In the genomic region with DNA sequence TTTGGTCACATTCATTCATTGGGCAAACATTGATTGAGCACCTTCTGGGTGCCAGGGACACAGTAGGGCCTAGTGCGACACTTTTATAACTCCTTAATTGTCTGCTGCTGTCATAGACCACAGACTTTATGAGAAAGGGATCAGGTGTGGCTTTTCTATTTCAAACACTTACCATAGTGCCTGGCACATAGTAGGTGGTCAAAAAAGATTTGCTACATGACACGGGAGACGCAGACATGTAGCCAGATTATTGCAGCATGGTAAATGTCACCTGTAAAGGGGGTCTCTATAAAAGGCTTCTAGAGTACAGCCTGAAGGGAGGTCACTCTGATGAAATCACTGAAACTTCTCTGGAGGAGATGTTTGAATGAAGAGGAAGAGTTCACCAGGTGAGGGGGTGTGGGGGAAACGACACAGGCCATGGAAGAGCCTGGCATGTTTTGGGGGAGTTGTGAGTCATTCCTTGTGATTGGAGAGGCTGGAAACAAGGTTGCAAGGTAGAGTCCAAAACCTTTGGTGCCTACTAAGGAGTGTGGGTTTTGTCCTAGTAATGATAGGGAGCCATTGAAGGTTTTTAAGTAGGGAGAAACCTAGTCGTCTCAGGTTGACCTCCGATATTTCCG, we compare ENCODE assay signal across 10 cellular contexts. TPM values are rescaled to one million over a fixed set of nuclear protein-coding genes. Genes with fewer than 3 reads are reported as not detected.
A peak's percentile ranks its signal among the peaks of the same experiment; 100 is the strongest.
DNase-seq lines count a peak whose midpoint lies in the region; ATAC-seq and TF ChIP-seq lines count a peak whose summit lies in the region.
"Had no signal": no experiment of that assay in that cellular context is flagged by ENCODE, and none has a peak within 500 bp of the region (broad histone marks: within the 10 kb centered on the region; RNA-seq: fewer than 3 reads in every experiment).

No MANE protein-coding gene starts in this region.

- TF ChIP-seq CTCF in DOHH2 (IDR thresholded peaks at IDR 0.05; ENCODE audit: low read depth, low read length, poor library complexity, severe bottlenecking) (no peak), PC-3 (conservative IDR thresholded peaks at IDR 0.05; ENCODE audit: low read depth, low read length) (no peak), psoas muscle (IDR thresholded peaks at IDR 0.05) (no peak)

- H3F3A ChIP-seq in DOHH2 (ENCODE audit: control insufficient read depth, insufficient read depth): peaks cover 7% of the 10 kb centered on the region
- no peaks in the 10 kb centered on the region for H3F3A ChIP-seq in PC-3 (ENCODE audit: low read length, unreplicated experiment)

- H3K36me3 ChIP-seq in DOHH2 (ENCODE audit: control insufficient read depth, low read length) (peaks cover 27% of the 10 kb centered on the region), PC-3 (ENCODE audit: low read depth, low read length) (peaks cover 20% of the 10 kb centered on the region; the same call in 1 of the 2 replicates), duodenal mucosa (ENCODE audit: control insufficient read depth in 1 of 2, insufficient read depth in 2 of 2, low read length in 2 of 2) (peaks cover 20 to 29% of the 10 kb centered on the region in 2 donors), psoas muscle (ENCODE audit: insufficient read depth in 1 of 2, low read depth in 1 of 2) (peaks cover 0 to 50% of the 10 kb centered on the region in 2 donors)
- H3K36me3 ChIP-seq: colonic mucosa had no signal

- CTCF ChIA-PET in PC-3 (lab: Charles Lee): interaction anchor here (1.4 to 1.6 kb wide), 2 partner anchors 83 to 118 kb away, joined by 13 to 28 read pairs; partner anchors contain the start of gene LRRC59

- no peaks in the 10 kb centered on the region for H3K27me3 ChIP-seq in DOHH2 (ENCODE audit: control insufficient read depth, low read length)
- H3K27me3 ChIP-seq in PC-3 (ENCODE audit: low read length): no peaks in the 10 kb centered on the region
- no peaks in the 10 kb centered on the region for H3K27me3 ChIP-seq in duodenal mucosa (ENCODE audit: control insufficient read depth in 1 of 2, insufficient read depth in 2 of 2, low read length in 2 of 2)
- no peaks in the 10 kb centered on the region for H3K27me3 ChIP-seq in psoas muscle (ENCODE audit: insufficient read depth in 3 of 3, low read length in 2 of 3)
- H3K27me3 ChIP-seq: colonic mucosa had no signal

- H3K9ac ChIP-seq in PC-3 (ENCODE audit: low read length) (no peak overlapping the region), duodenal mucosa (ENCODE audit: low read depth in 1 of 2, low read length in 2 of 2) (peak overlapping the region in 1 of 2 donors; percentile 39)

- no peak for ATAC-seq in PC-3
- ATAC-seq in psoas muscle: no peak
- no peak for ATAC-seq in GM19467 (IDR thresholded peaks at IDR 0.05; ENCODE audit: unreplicated experiment)

- H3K4me1 ChIP-seq in DOHH2 (ENCODE audit: control insufficient read depth, low read length): peaks cover 27% of the 10 kb centered on the region
- peaks cover 24% of the 10 kb centered on the region for H3K4me1 ChIP-seq in PC-3 (ENCODE audit: insufficient read depth, low read length)
- H3K4me1 ChIP-seq in duodenal mucosa (ENCODE audit: control insufficient read depth in 1 of 2, insufficient read depth in 2 of 2, low read length in 2 of 2): peaks cover 24 to 28% of the 10 kb centered on the region in 2 donors
- peaks cover 37% of the 10 kb centered on the region for H3K4me1 ChIP-seq in psoas muscle

- H2AFZ ChIP-seq in PC-3 (ENCODE audit: low read length): no peak overlapping the region

- 81 to 90% (median 82%) methylated on average over 7 of the region's 7 CpGs for WGBS in psoas muscle, 3 donors

- peaks cover 13% of the 10 kb centered on the region for H3K79me2 ChIP-seq in DOHH2 (ENCODE audit: control insufficient read depth, low read length)
- peaks cover 27% of the 10 kb centered on the region for H3K79me2 ChIP-seq in PC-3 (ENCODE audit: low read length)

- peak overlapping the region; percentile 75 for H3K4me2 ChIP-seq in DOHH2 (ENCODE audit: low read length)
- peak overlapping the region; percentile 91 for H3K4me2 ChIP-seq in PC-3 (ENCODE audit: low read length)

- intact Hi-C loops in PC-3 (cut with micrococcal nuclease) (loop anchor here (5.0 kb wide), 1 partner anchor 362 kb away; no protein-coding TSS in a partner anchor), psoas muscle (cut with DNase I) (loop anchor here (2.0 to 10.0 kb wide), 5 partner anchors 63 to 355 kb away; partner anchors contain the start of genes WFIKKN2 (in 2 of the 2), ANKRD40 (in 1 of the 2) and SPATA20 (in 1 of the 2))

- H3K9me2 ChIP-seq in DOHH2 (replicated peaks; ENCODE audit: control insufficient read depth, low read length) (no peaks in the 10 kb centered on the region), PC-3 (replicated peaks; ENCODE audit: low read length) (no peaks in the 10 kb centered on the region)

- H4K20me1 ChIP-seq in DOHH2 (ENCODE audit: control insufficient read depth, insufficient read depth, low read depth, low read length) (no peaks in the 10 kb centered on the region), PC-3 (ENCODE audit: low read length) (no peaks in the 10 kb centered on the region)

- no peaks in the 10 kb centered on the region for H3K9me3 ChIP-seq in DOHH2 (ENCODE audit: control insufficient read depth, insufficient read depth, low read length)
- no peaks in the 10 kb centered on the region for H3K9me3 ChIP-seq in PC-3 (ENCODE audit: low read length)
- no peaks in the 10 kb centered on the region for H3K9me3 ChIP-seq in duodenal mucosa (ENCODE audit: control insufficient read depth in 1 of 2, low read length in 2 of 2)
- no peaks in the 10 kb centered on the region for H3K9me3 ChIP-seq in psoas muscle
- H3K9me3 ChIP-seq: colonic mucosa had no signal

- POLR2A ChIA-PET in PC-3 (lab: Charles Lee; ENCODE audit: unreplicated experiment): no interaction called here

- DNase-seq in PC-3 (no peak), psoas muscle (no peak), SHP77 treated with DMSO at 0.1 percent for 48 hours (lab: John Stamatoyannopoulos, UW) (no peak), AG08395 (ENCODE audit: low spot score) (no peak)
- no peak for DNase-seq in stimulated activated naive CD4-positive, alpha-beta T cell treated with Interleukin-2 at 50 U/mL for 16 hours (lab: John Stamatoyannopoulos, UW)

- no peak overlapping the region for H3K27ac ChIP-seq in DOHH2 (ENCODE audit: low read depth, low read length)
- H3K27ac ChIP-seq in PC-3 (ENCODE audit: low read length): no peak overlapping the region
- no peak overlapping the region for H3K27ac ChIP-seq in duodenal mucosa (ENCODE audit: low read depth, low read length)
- peak overlapping the region; percentile 96 for H3K27ac ChIP-seq in psoas muscle

- BruUV-seq in PC-3 (replicated peaks; lab: Mats Ljungman, UMichigan): TSS peak; percentile 42

- H3K4me3 ChIP-seq in DOHH2 (ENCODE audit: low read length) (peak overlapping the region; percentile 89), PC-3 (ENCODE audit: low read length) (peak overlapping the region; percentile 76), duodenal mucosa (ENCODE audit: low read depth in 1 of 2, low read length in 2 of 2) (peak overlapping the region; percentile 72 to 77), psoas muscle (peak overlapping the region; percentile 93)

RNA-seq across cellular contexts. Expression of gene RSAD1, which starts 1.6 kb away (rescaled TPM):
- 37.7 and 46.7 TPM in 2 replicates for total RNA-seq in PC-3 (2014; rRNA removed)
- total RNA-seq in psoas muscle: 10 to 100 TPM; 44.1 to 60.4 (median 50.0) TPM
- 10 to 100 TPM; 34.3 to 63.2 (median 52.4) TPM for polyA plus RNA-seq in psoas muscle

RNA-seq across cellular contexts. Expression of gene CHAD, which starts 11.6 kb away (rescaled TPM):
- total RNA-seq in PC-3 (2014; rRNA removed): not detected in 2 replicates
- total RNA-seq in psoas muscle: under 1 TPM in 3 of 4 donors, not detected in 1; 0.32 to 0.76 (median 0.44) TPM
- under 1 TPM in 2 of 3 donors, not detected in 1; 0.09 to 0.42 TPM for polyA plus RNA-seq in psoas muscle
- total RNA-seq: renal cortical epithelial cell had no signal

RNA-seq across cellular contexts. Expression of gene MYCBPAP, which starts 28.0 kb away (rescaled TPM):
- total RNA-seq in PC-3 (2014; rRNA removed) (0.29 and 1.9 TPM in 2 replicates), psoas muscle (under 1 TPM in 3 of 4 donors, not detected in 1; 0.27 to 0.99 (median 0.52) TPM)
- under 1 TPM in 2 of 3 donors, not detected in 1; 0.05 TPM for polyA plus RNA-seq in psoas muscle

RNA-seq across cellular contexts. Expression of gene EPN3, which starts 52.3 kb away (rescaled TPM):
- total RNA-seq in PC-3 (2014; rRNA removed): 20.5 and 30.1 TPM in 2 replicates
- total RNA-seq in psoas muscle: under 1 TPM in 2 of 4 donors, not detected in 2; 0.12 to 0.15 TPM
- under 1 TPM in 1 of 3 donors, not detected in 2; 0.03 TPM for polyA plus RNA-seq in psoas muscle

RNA-seq across cellular contexts. Expression of gene ACSF2, which starts 54.2 kb away (rescaled TPM):
- 69.3 and 72.7 TPM in 2 replicates for total RNA-seq in PC-3 (2014; rRNA removed)
- total RNA-seq in psoas muscle: 10 to 100 TPM; 14.4 to 72.3 (median 44.7) TPM
- polyA plus RNA-seq in psoas muscle: 10 to 100 TPM; 17.0 to 69.7 (median 19.6) TPM
